Comparison of ENCODE assay signal across 7 cellular contexts in the genomic region with DNA sequence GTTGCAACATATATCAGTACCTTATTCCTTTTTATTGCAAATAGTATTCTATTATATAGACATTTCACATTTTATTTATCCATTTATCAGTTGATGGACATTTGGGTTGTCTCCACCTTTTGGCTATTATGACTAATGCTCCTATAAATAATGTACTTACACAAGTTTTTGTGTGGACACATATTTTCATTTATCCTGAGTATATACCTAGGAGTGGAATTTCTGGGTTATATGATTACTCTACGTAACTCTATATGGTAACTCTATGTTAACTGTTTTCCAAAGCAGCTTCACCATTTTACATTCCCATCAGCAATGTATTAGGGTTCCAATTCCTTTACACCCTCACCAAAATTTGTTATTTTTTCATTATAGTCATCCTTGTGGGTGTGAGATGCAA.
"Had no signal": no experiment of that assay in that cellular context is flagged by ENCODE, and none has a peak within 500 bp of the region (broad histone marks: within the 10 kb centered on the region; RNA-seq: fewer than 3 reads in every experiment).

No MANE protein-coding gene starts in this region.

- ATAC-seq: GM12878 had no signal

- H3K4me3 ChIP-seq: GM12878 had no signal

- FAIRE-seq: GM12878, GM12891, GM12892, GM18507, GM19239 had no signal

- DNase-seq: GDM1, GF-D8 had no signal
